ENCODE assay signal across 18 cellular contexts in the genomic region with DNA sequence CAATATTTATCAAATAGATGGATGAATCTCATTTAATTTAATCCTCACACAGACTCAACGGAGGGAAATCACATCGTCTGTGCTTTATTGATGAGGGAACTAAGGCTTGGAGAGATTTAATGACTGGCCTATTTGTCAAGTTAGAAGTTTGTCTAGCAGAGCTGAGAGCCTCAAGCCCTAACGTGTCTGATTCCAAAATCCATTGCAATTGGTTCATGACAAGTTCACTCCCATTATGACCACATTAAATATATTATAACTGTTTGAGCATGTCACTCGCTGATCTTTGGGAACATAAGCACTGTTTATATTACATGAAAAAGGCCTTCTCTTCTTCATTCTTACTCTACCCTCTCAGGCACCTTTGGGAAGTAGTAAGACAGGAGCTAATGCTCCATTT.
DNase-seq lines count a peak whose midpoint lies in the region; ATAC-seq and TF ChIP-seq lines count a peak whose summit lies in the region.
"Had no signal": no experiment of that assay in that cellular context is flagged by ENCODE, and none has a peak within 500 bp of the region (broad histone marks: within the 10 kb centered on the region; RNA-seq: fewer than 3 reads in every experiment).

No MANE protein-coding gene starts in this region.

- H3K27me3 ChIP-seq in foreskin keratinocyte = no peaks in the 10 kb centered on the region
- H3K27me3 ChIP-seq: MG63 had no signal

- H3K4me1 ChIP-seq in foreskin keratinocyte = peaks cover 37% of the 10 kb centered on the region

- H3K27ac ChIP-seq in cingulate gyrus (ENCODE audit: low read depth, low read length) (peak overlapping the region; percentile 57), foreskin keratinocyte (peak overlapping the region; percentile 81)
- H3K27ac ChIP-seq: PC-9 had no signal

- no peaks in the 10 kb centered on the region for H3K9me3 Mint-ChIP-seq in IgD-negative memory B cell

- no peak overlapping the region for H3K4me3 Mint-ChIP-seq in IgD-negative memory B cell

- no peaks in the 10 kb centered on the region for H3K36me3 Mint-ChIP-seq in IgD-negative memory B cell

- ATAC-seq in foreskin keratinocyte (no peak), GM19328 (IDR thresholded peaks at IDR 0.05; ENCODE audit: unreplicated experiment) (no peak)

- H3K27ac Mint-ChIP-seq in IgD-negative memory B cell = peak overlapping the region in 2 of 3 donors; percentile 31 to 40

- H3K4me1 Mint-ChIP-seq in IgD-negative memory B cell = peaks cover 26 to 32% (median 26%) of the 10 kb centered on the region in 3 donors

- DNase-seq in foreskin keratinocyte (peak; percentile 71 to 83), ureter (ENCODE audit: low spot score) (peak; percentile 1), SHP77 treated with DMSO at 0.1 percent for 48 hours (lab: John Stamatoyannopoulos, UW) (no peak), OCI-M1 (lab: John Stamatoyannopoulos, UW) (no peak)
- DNase-seq: DMS153; DND-41; KBM-7; MG63; NCI-H2029; NCI-H446 treated with DMSO at 0.1 percent for 48 hours; NCI-H526; NCI-H82; NK-92 treated with Interleukin-12 subunit alpha and Interleukin-12 subunit beta, amount 100 ng/mL, for 24 hours; Right ventricle myocardium superior had no signal

- peaks cover 4% of the 10 kb centered on the region for H3K27me3 Mint-ChIP-seq in IgD-negative memory B cell

- no peak for TF ChIP-seq CTCF in foreskin keratinocyte (conservative IDR thresholded peaks at IDR 0.05)

Comparison
In these comparisons a context has a peak if more than half of its experiments do, and no peak if none do; other contexts are left out.
1. DNase-seq: peak in foreskin keratinocyte (2 of 2) and ureter (single experiment); none in SHP77 treated with DMSO at 0.1 percent for 48 hours (single experiment) and OCI-M1 (single experiment).